Comparison of ENCODE assay signal across 9 cellular contexts in the genomic region with DNA sequence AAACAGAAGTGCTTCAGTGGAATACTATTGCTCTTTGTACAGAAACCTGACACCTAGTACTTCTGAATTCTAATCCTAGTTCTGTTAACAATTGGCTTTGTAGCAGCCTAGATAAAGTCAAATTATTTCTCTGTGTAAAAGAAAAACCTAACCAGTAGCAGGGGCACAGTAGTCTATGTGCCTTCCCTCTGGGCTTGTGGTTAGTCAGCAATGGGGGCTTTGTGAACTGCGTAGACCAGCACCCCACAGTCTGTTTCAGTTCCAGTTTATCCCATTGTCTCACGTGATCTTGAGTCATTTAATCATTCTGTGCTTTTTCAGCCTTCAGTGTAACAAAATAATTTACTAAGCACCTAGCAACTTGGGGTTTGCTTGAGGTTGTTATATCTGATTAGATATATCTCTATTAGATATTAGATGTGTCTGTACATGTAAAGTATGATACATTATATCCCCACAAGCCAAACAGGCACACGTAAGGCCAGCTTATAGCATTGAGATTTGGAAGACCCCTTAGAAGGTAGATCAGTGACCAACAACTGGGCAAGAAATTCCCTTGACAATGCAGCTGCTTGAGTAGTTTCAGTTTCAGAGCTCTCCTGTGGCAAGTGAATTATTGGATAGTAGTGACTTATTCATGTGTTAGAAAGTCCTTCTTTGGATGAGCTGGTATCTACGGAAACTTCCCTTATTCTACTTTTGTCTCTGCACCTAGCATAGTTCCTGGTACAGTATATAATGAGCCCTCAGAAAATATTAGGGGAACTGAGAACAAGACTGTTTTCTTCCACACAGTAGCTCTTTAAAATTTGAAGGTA. TPM values are rescaled to one million over a fixed set of nuclear protein-coding genes. Genes with fewer than 3 reads are reported as not detected.
DNase-seq lines count a peak whose midpoint lies in the region; ATAC-seq, FAIRE-seq and TF ChIP-seq lines count a peak whose summit lies in the region.
"Had no signal": no experiment of that assay in that cellular context is flagged by ENCODE, and none has a peak within 500 bp of the region (broad histone marks: within the 10 kb centered on the region; RNA-seq: fewer than 3 reads in every experiment).

No MANE protein-coding gene starts in this region.

- no peak overlapping the region for H3K18ac ChIP-seq in H1 (ENCODE audit: extremely low read depth, low read length)

- no peak overlapping the region for H2BK120ac ChIP-seq in H1 (replicated peaks; ENCODE audit: low read depth, low read length)

- H3K4me2 ChIP-seq in H1 (ENCODE audit: insufficient read depth in 1 of 2, low read depth in 2 of 2, low read length in 2 of 2) = no peak overlapping the region

- H4K20me1 ChIP-seq in H1 (replicated peaks in 1 of 2; ENCODE audit: control insufficient read depth in 1 of 2, insufficient read depth in 2 of 2, low read length in 2 of 2) = no peaks in the 10 kb centered on the region

- peaks cover 3% of the 10 kb centered on the region for H3K36me3 Mint-ChIP-seq in progenitor cell of endocrine pancreas (ENCODE audit: insufficient read depth)
- H3K36me3 Mint-ChIP-seq in type B pancreatic cell = no peaks in the 10 kb centered on the region

- H3K4me1 Mint-ChIP-seq in progenitor cell of endocrine pancreas (ENCODE audit: low read depth) (peaks cover 10% of the 10 kb centered on the region), type B pancreatic cell (ENCODE audit: unreplicated experiment) (peaks cover 19% of the 10 kb centered on the region)

- H3K27me3 ChIP-seq in H1 (replicated peaks in 1 of 4; ENCODE audit: control insufficient read depth in 3 of 4, extremely low read depth in 1 of 4, insufficient read depth in 3 of 4, low read length in 3 of 4) = no peaks in the 10 kb centered on the region

- H3K36me3 ChIP-seq in H1 (ENCODE audit: control insufficient read depth in 2 of 4, insufficient read depth in 4 of 4, low read length in 3 of 4) = no peaks in the 10 kb centered on the region

- peaks cover 0 to 7% (median 2%) of the 10 kb centered on the region in 4 experiments; a peak in 2 of 7 replicates for H3K4me1 ChIP-seq in H1 (replicated peaks in 1 of 4; ENCODE audit: control insufficient read depth in 3 of 4, insufficient read depth in 4 of 4, low read length in 3 of 4)

- H3K4ac ChIP-seq in H1 (replicated peaks; ENCODE audit: insufficient read length, low read depth, low read length) = no peak overlapping the region

- no peak overlapping the region for H2BK12ac ChIP-seq in H1 (ENCODE audit: low read depth, low read length)

- no peak overlapping the region for H3K9ac ChIP-seq in H1 (replicated peaks in 1 of 4; ENCODE audit: extremely low read depth in 1 of 4, low read depth in 3 of 4, low read length in 3 of 4)

- H3K56ac ChIP-seq in H1 (replicated peaks; ENCODE audit: insufficient read length, low read depth, low read length) = no peak overlapping the region

- no peak overlapping the region for H2BK5ac ChIP-seq in H1 (ENCODE audit: low read depth, low read length)

- H3K23me2 ChIP-seq in H1 (ENCODE audit: low read depth, low read length) = no peaks in the 10 kb centered on the region

- no peaks in the 10 kb centered on the region for H3K79me1 ChIP-seq in H1 (ENCODE audit: low read depth, low read length)

- no peak overlapping the region for H4K8ac ChIP-seq in H1 (ENCODE audit: extremely low read depth, insufficient read depth, low read length)

- 0 out of 2 replicates have a peak overlapping the region, but pooled peaks have one; percentile 28 for H2AFZ ChIP-seq in H1 (ENCODE audit: low read length)

- H4K5ac ChIP-seq in H1 (ENCODE audit: insufficient read length, low read depth, low read length) = no peak overlapping the region

- no peak overlapping the region for H2BK20ac ChIP-seq in H1 (ENCODE audit: low read length)

- no peak overlapping the region for H4K91ac ChIP-seq in H1 (replicated peaks; ENCODE audit: insufficient read length, low read length)

- DNase-seq in H1 (ENCODE audit: low read depth in 1 of 2, low spot score in 2 of 2) (no peak), NCI-H226 (no peak), DMS114 treated with DMSO at 0.1 percent for 48 hours (lab: John Stamatoyannopoulos, UW; ENCODE audit: unreplicated experiment) (no peak), progenitor cell of endocrine pancreas (ENCODE audit: low spot score, unreplicated experiment) (no peak), type B pancreatic cell (ENCODE audit: extremely low spot score, unreplicated experiment) (no peak)

- no peak overlapping the region for H3K27ac ChIP-seq in H1 (ENCODE audit: low read depth, low read length)

- TF ChIP-seq RAD21 in H1 (IDR thresholded peaks at IDR 0.05 in 1 of 2, conservative IDR thresholded peaks at IDR 0.05 in 1 of 2; ENCODE audit: low read depth in 2 of 2, low read length in 2 of 2) = no peak

- no peaks in the 10 kb centered on the region for H3K79me2 ChIP-seq in H1 (ENCODE audit: control insufficient read depth in 1 of 2, insufficient read depth in 2 of 2, low read length in 2 of 2)

- H3K9me3 ChIP-seq in H1 (ENCODE audit: insufficient read depth in 2 of 2, low read depth in 1 of 2, low read length in 1 of 2) = no peaks in the 10 kb centered on the region

- H3K27ac Mint-ChIP-seq in progenitor cell of endocrine pancreas = no peak overlapping the region
- H3K27ac Mint-ChIP-seq in type B pancreatic cell = no peak overlapping the region

- peak; percentile 53 for ATAC-seq in GM21381 (IDR thresholded peaks at IDR 0.05; ENCODE audit: unreplicated experiment)
- peak; percentile 50 for ATAC-seq in HG03520 (IDR thresholded peaks at IDR 0.05; ENCODE audit: unreplicated experiment)

- POLR2A ChIA-PET in H1 (lab: Charles Lee; ENCODE audit: partially characterized antibody) = no interaction called here

- no peak overlapping the region for H3K23ac ChIP-seq in H1 (ENCODE audit: insufficient read length)

- H3K14ac ChIP-seq in H1 (ENCODE audit: insufficient read length) = no peak overlapping the region

- 94% methylated on average over 4 of the region's 4 CpGs; no CpG with 5 or more reads in 1 of the 2 experiments for WGBS in H1 (ENCODE audit: extremely low coverage in 1 of 2, insufficient coverage in 1 of 2, insufficient read length in 1 of 2, insufficient replicate concordance in 2 of 2, low coverage in 1 of 2, low lambda C conversion rate in 2 of 2, missing lambda C conversion rate in 1 of 2), 2 experiments

- TF ChIP-seq CTCF in GM12875 (IDR thresholded peaks at IDR 0.05; ENCODE audit: borderline replicate concordance, insufficient read depth, low read depth, low read length) = no peak
- no peak for TF ChIP-seq CTCF in H1 (IDR thresholded peaks at IDR 0.05; ENCODE audit: control extremely low read depth in 1 of 3, insufficient read depth in 1 of 3, low read depth in 1 of 3, low read length in 3 of 3)
- TF ChIP-seq CTCF in progenitor cell of endocrine pancreas (IDR thresholded peaks at IDR 0.05; ENCODE audit: unreplicated experiment) = no peak
- no peak for TF ChIP-seq CTCF in type B pancreatic cell (conservative IDR thresholded peaks at IDR 0.05)

- no peak for FAIRE-seq in H1 (lab: Jason Lieb, UNC)
- FAIRE-seq: keratinocyte had no signal

- no peak for TF ChIP-seq EP300 in H1 (IDR thresholded peaks at IDR 0.05; ENCODE audit: borderline replicate concordance in 1 of 2, low read depth in 2 of 2, low read length in 2 of 2)

- H3K9me3 Mint-ChIP-seq in progenitor cell of endocrine pancreas (ENCODE audit: low read depth) (peaks cover 4% of the 10 kb centered on the region), type B pancreatic cell (peaks cover 2% of the 10 kb centered on the region)

- H3K4me3 Mint-ChIP-seq in progenitor cell of endocrine pancreas (ENCODE audit: low read depth) (no peak overlapping the region), type B pancreatic cell (no peak overlapping the region)

- H3K4me3 ChIP-seq in GM12875 (ENCODE audit: low read depth, low read length) = peak overlapping the region; percentile 59
- H3K4me3 ChIP-seq in H1 (ENCODE audit: extremely low read depth in 1 of 4, insufficient read depth in 2 of 4, low read depth in 3 of 4, low read length in 4 of 4) = no peak overlapping the region

- H2BK15ac ChIP-seq in H1 (ENCODE audit: low read length) = no peak overlapping the region

- no peak for TF ChIP-seq POLR2A in H1 (IDR thresholded peaks at IDR 0.05; ENCODE audit: control extremely low read depth in 1 of 2, low read depth in 2 of 2, low read length in 2 of 2)

- H3K27me3 Mint-ChIP-seq in progenitor cell of endocrine pancreas (peaks cover 11% of the 10 kb centered on the region), type B pancreatic cell (no peaks in the 10 kb centered on the region)

- CTCF ChIA-PET in H1 (lab: Charles Lee; ENCODE audit: partially characterized antibody) = interaction anchor here (1.3 to 1.4 kb wide), 2 partner anchors 47 to 323 kb away, joined by 3 to 4 read pairs; no protein-coding TSS in a partner anchor

- no peak overlapping the region for H2AK5ac ChIP-seq in H1 (ENCODE audit: low read depth, low read length)

TF ChIP-seq in H1, 55 proteins besides CTCF, POLR2A, EP300 and RAD21:
- TF ChIP-seq ASH2L (IDR thresholded peaks at IDR 0.05; ENCODE audit: low read length) (no peak), CREB1 (IDR thresholded peaks at IDR 0.05) (no peak), BCL11A (IDR thresholded peaks at IDR 0.05; ENCODE audit: low read depth in 2 of 2, low read length in 2 of 2) (no peak), HDAC2 (IDR thresholded peaks at IDR 0.05; ENCODE audit: borderline replicate concordance in 1 of 2, low read depth in 2 of 2, low read length in 2 of 2) (no peak), KDM5A (IDR thresholded peaks at IDR 0.05; ENCODE audit: low read length) (no peak)

RNA-seq across cellular contexts. Expression of a gene that starts 27.9 kb away (rescaled TPM):
- total RNA-seq in H1 (2021; fragmentation: NEBNext Ultra II Directional; extraction: Animal tissue kit (Norgen Biotek cat#: 25700)) = not detected in 2 replicates
- polyA plus RNA-seq in H1 (2011; rRNA removed) = 0.06 and 0.27 TPM in 2 replicates
- not detected for polyA plus RNA-seq in H1 (2011; cell fraction: cytosol; rRNA removed)
- not detected for polyA plus RNA-seq in H1 (2011; cell fraction: nucleus; rRNA removed)
- not detected in 4 replicates for polyA plus RNA-seq in H1 (2012, experiment 1 of 2)
- not detected for polyA plus RNA-seq in H1 (2012, experiment 2 of 2)
- not detected for polyA plus RNA-seq in H1 (2013, experiment 1 of 2)
- polyA plus RNA-seq in H1 (2013, experiment 2 of 2) = not detected
- polyA minus RNA-seq in H1 (2011; rRNA and poly(A)+ RNA removed) = not detected in 2 replicates
- not detected for polyA minus RNA-seq in H1 (2011; cell fraction: cytosol; rRNA and poly(A)+ RNA removed)
- not detected for polyA minus RNA-seq in H1 (2011; cell fraction: nucleus; rRNA and poly(A)+ RNA removed)
- total RNA-seq in progenitor cell of endocrine pancreas (not detected in 2 replicates), type B pancreatic cell (ENCODE audit: low replicate concordance) (not detected in 2 replicates)
- polyA plus RNA-seq: keratinocyte had no signal
